In the genomic region with DNA sequence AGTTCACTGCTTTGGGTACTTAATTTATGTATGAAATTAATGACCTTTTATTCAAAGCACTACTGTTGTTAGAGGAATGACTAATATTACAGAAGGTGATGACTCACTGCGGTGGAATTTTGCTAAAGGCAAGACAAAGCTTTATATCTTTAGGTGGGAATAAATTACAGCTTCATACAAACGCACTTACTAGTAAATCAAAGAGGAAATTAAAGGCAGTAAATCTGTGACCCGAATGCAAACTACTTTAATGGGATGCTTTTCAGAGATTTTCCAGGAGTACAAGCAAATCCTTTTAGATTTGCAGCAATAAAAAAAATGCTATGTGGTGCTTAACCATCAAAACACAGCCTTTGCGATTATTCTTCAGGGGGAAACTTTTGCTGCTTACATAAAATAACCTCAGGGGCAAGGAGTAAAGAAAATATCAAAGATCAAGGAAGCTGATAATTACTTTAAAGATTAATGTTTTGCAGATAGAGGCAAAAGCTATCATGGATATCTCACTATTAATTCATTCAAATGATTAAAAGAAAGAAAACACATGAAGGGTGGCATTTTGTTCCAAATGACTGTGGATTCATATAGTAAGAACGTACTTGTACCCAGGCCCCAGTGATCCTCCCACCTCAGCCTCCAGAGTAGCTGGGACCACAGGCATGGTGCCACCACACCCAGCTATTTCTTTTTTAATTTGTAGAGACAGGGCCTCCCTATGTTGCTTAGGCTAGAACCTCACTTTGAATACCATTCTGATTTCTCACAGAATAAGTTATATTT, we compare ENCODE assay signal across 1 cellular context.
TF ChIP-seq lines count a peak whose summit lies in the region.

No MANE protein-coding gene starts in this region.

TF ChIP-seq in HEK293, 187 proteins besides CTCF, POLR2A, EP300 and RAD21 (continued from another document and continues in another):
- TF ChIP-seq, protein P1, sequence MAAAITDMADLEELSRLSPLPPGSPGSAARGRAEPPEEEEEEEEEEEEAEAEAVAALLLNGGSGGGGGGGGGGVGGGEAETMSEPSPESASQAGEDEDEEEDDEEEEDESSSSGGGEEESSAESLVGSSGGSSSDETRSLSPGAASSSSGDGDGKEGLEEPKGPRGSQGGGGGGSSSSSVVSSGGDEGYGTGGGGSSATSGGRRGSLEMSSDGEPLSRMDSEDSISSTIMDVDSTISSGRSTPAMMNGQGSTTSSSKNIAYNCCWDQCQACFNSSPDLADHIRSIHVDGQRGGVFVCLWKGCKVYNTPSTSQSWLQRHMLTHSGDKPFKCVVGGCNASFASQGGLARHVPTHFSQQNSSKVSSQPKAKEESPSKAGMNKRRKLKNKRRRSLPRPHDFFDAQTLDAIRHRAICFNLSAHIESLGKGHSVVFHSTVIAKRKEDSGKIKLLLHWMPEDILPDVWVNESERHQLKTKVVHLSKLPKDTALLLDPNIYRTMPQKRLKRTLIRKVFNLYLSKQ (tag by site-specific recombination; IDR thresholded peaks at IDR 0.05; ENCODE audit: borderline replicate concordance) = no peak
- TF ChIP-seq, protein P2, sequence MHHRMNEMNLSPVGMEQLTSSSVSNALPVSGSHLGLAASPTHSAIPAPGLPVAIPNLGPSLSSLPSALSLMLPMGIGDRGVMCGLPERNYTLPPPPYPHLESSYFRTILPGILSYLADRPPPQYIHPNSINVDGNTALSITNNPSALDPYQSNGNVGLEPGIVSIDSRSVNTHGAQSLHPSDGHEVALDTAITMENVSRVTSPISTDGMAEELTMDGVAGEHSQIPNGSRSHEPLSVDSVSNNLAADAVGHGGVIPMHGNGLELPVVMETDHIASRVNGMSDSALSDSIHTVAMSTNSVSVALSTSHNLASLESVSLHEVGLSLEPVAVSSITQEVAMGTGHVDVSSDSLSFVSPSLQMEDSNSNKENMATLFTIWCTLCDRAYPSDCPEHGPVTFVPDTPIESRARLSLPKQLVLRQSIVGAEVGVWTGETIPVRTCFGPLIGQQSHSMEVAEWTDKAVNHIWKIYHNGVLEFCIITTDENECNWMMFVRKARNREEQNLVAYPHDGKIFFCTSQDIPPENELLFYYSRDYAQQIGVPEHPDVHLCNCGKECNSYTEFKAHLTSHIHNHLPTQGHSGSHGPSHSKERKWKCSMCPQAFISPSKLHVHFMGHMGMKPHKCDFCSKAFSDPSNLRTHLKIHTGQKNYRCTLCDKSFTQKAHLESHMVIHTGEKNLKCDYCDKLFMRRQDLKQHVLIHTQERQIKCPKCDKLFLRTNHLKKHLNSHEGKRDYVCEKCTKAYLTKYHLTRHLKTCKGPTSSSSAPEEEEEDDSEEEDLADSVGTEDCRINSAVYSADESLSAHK (tag by site-specific recombination; IDR thresholded peaks at IDR 0.05) = peak; percentile 71; the same call in 1 of the 2 replicates
- TF ChIP-seq, protein P3, sequence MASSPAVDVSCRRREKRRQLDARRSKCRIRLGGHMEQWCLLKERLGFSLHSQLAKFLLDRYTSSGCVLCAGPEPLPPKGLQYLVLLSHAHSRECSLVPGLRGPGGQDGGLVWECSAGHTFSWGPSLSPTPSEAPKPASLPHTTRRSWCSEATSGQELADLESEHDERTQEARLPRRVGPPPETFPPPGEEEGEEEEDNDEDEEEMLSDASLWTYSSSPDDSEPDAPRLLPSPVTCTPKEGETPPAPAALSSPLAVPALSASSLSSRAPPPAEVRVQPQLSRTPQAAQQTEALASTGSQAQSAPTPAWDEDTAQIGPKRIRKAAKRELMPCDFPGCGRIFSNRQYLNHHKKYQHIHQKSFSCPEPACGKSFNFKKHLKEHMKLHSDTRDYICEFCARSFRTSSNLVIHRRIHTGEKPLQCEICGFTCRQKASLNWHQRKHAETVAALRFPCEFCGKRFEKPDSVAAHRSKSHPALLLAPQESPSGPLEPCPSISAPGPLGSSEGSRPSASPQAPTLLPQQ (tag by site-specific recombination; IDR thresholded peaks at IDR 0.05) = 0 out of 2 replicates have a peak, but pooled peaks have one; percentile 31
- no peak for TF ChIP-seq ZNF169 (tag by site-specific recombination; IDR thresholded peaks at IDR 0.05)
- TF ChIP-seq ZNF16 (tag by site-specific recombination; IDR thresholded peaks at IDR 0.05; ENCODE audit: low read depth) = no peak
- no peak for TF ChIP-seq ZNF423 (tag by site-specific recombination; IDR thresholded peaks at IDR 0.05)
- 0 out of 2 replicates have a peak, but pooled peaks have one; percentile 46 for TF ChIP-seq ZSCAN30 (tag by site-specific recombination; IDR thresholded peaks at IDR 0.05)
- TF ChIP-seq ZNF792 (tag by site-specific recombination; IDR thresholded peaks at IDR 0.05) = no peak
- TF ChIP-seq GFI1B (tag by site-specific recombination; IDR thresholded peaks at IDR 0.05) = peak; percentile 100
- no peak for TF ChIP-seq YY1 (tag by site-specific recombination; IDR thresholded peaks at IDR 0.05)
- TF ChIP-seq ZNF76 (tag by site-specific recombination; IDR thresholded peaks at IDR 0.05; ENCODE audit: borderline replicate concordance, low read depth) = no peak
- TF ChIP-seq ZNF292 (tag by site-specific recombination; IDR thresholded peaks at IDR 0.05; ENCODE audit: borderline replicate concordance, low read depth) = no peak
- TF ChIP-seq ZNF214 (tag by site-specific recombination; IDR thresholded peaks at IDR 0.05; ENCODE audit: borderline replicate concordance) = no peak
- TF ChIP-seq ZNF366 (tag by site-specific recombination; conservative IDR thresholded peaks at IDR 0.05) = peak; percentile 64; the same call in 1 of the 2 replicates
- no peak for TF ChIP-seq ZNF24 (tag by site-specific recombination; IDR thresholded peaks at IDR 0.05)
- TF ChIP-seq OSR2 (tag by site-specific recombination; IDR thresholded peaks at IDR 0.05) = peak; percentile 71
- no peak for TF ChIP-seq ZNF132 (tag by site-specific recombination; IDR thresholded peaks at IDR 0.05; ENCODE audit: borderline replicate concordance)
- TF ChIP-seq ZNF140 (tag by site-specific recombination; IDR thresholded peaks at IDR 0.05) = no peak
- TF ChIP-seq, protein P4, sequence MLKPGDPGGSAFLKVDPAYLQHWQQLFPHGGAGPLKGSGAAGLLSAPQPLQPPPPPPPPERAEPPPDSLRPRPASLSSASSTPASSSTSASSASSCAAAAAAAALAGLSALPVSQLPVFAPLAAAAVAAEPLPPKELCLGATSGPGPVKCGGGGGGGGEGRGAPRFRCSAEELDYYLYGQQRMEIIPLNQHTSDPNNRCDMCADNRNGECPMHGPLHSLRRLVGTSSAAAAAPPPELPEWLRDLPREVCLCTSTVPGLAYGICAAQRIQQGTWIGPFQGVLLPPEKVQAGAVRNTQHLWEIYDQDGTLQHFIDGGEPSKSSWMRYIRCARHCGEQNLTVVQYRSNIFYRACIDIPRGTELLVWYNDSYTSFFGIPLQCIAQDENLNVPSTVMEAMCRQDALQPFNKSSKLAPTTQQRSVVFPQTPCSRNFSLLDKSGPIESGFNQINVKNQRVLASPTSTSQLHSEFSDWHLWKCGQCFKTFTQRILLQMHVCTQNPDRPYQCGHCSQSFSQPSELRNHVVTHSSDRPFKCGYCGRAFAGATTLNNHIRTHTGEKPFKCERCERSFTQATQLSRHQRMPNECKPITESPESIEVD (tag by site-specific recombination; IDR thresholded peaks at IDR 0.05) = peak; percentile 99
- peak; percentile 83 for TF ChIP-seq BCL11A (tag by site-specific recombination; IDR thresholded peaks at IDR 0.05; ENCODE audit: low read depth)
- TF ChIP-seq GLI2 (tag by site-specific recombination; IDR thresholded peaks at IDR 0.05; ENCODE audit: borderline replicate concordance, low read depth) = peak; percentile 3; the same call in 1 of the 2 replicates
- no peak for TF ChIP-seq ZNF391 (tag by site-specific recombination; IDR thresholded peaks at IDR 0.05; ENCODE audit: borderline replicate concordance, low read depth)
- TF ChIP-seq ZNF114 (tag by site-specific recombination; IDR thresholded peaks at IDR 0.05) = no peak
- TF ChIP-seq, protein P5, sequence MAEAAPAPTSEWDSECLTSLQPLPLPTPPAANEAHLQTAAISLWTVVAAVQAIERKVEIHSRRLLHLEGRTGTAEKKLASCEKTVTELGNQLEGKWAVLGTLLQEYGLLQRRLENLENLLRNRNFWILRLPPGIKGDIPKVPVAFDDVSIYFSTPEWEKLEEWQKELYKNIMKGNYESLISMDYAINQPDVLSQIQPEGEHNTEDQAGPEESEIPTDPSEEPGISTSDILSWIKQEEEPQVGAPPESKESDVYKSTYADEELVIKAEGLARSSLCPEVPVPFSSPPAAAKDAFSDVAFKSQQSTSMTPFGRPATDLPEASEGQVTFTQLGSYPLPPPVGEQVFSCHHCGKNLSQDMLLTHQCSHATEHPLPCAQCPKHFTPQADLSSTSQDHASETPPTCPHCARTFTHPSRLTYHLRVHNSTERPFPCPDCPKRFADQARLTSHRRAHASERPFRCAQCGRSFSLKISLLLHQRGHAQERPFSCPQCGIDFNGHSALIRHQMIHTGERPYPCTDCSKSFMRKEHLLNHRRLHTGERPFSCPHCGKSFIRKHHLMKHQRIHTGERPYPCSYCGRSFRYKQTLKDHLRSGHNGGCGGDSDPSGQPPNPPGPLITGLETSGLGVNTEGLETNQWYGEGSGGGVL (tag by site-specific recombination; IDR thresholded peaks at IDR 0.05) = no peak
- peak; percentile 63; the same call in 1 of the 2 replicates for TF ChIP-seq TCF7L2 (IDR thresholded peaks at IDR 0.05; ENCODE audit: borderline replicate concordance, low read depth, low read length)
- no peak for TF ChIP-seq RBAK (tag by site-specific recombination; IDR thresholded peaks at IDR 0.05)
- peak; percentile 71 for TF ChIP-seq IKZF3 (tag by site-specific recombination; IDR thresholded peaks at IDR 0.05)
- TF ChIP-seq ELK4 (IDR thresholded peaks at IDR 0.05; ENCODE audit: borderline replicate concordance, low read depth, low read length) = no peak
- TF ChIP-seq SP3 (tag by site-specific recombination; IDR thresholded peaks at IDR 0.05) = no peak
- no peak for TF ChIP-seq ZNF266 (tag by site-specific recombination; IDR thresholded peaks at IDR 0.05; ENCODE audit: low read depth)
- no peak for TF ChIP-seq SCRT2 (tag by site-specific recombination; IDR thresholded peaks at IDR 0.05)
- TF ChIP-seq SP7 (tag by site-specific recombination; IDR thresholded peaks at IDR 0.05) = peak; percentile 83
- no peak for TF ChIP-seq ZNF350 (tag by site-specific recombination; IDR thresholded peaks at IDR 0.05)
- TF ChIP-seq ZNF23 (tag by site-specific recombination; IDR thresholded peaks at IDR 0.05; ENCODE audit: borderline replicate concordance) = no peak
- TF ChIP-seq, protein P6, sequence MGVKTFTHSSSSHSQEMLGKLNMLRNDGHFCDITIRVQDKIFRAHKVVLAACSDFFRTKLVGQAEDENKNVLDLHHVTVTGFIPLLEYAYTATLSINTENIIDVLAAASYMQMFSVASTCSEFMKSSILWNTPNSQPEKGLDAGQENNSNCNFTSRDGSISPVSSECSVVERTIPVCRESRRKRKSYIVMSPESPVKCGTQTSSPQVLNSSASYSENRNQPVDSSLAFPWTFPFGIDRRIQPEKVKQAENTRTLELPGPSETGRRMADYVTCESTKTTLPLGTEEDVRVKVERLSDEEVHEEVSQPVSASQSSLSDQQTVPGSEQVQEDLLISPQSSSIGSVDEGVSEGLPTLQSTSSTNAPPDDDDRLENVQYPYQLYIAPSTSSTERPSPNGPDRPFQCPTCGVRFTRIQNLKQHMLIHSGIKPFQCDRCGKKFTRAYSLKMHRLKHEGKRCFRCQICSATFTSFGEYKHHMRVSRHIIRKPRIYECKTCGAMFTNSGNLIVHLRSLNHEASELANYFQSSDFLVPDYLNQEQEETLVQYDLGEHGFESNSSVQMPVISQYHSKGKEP (tag by site-specific recombination; IDR thresholded peaks at IDR 0.05) = peak; percentile 74
- TF ChIP-seq ZSCAN5A (tag by site-specific recombination; IDR thresholded peaks at IDR 0.05) = no peak
- TF ChIP-seq, protein P7, sequence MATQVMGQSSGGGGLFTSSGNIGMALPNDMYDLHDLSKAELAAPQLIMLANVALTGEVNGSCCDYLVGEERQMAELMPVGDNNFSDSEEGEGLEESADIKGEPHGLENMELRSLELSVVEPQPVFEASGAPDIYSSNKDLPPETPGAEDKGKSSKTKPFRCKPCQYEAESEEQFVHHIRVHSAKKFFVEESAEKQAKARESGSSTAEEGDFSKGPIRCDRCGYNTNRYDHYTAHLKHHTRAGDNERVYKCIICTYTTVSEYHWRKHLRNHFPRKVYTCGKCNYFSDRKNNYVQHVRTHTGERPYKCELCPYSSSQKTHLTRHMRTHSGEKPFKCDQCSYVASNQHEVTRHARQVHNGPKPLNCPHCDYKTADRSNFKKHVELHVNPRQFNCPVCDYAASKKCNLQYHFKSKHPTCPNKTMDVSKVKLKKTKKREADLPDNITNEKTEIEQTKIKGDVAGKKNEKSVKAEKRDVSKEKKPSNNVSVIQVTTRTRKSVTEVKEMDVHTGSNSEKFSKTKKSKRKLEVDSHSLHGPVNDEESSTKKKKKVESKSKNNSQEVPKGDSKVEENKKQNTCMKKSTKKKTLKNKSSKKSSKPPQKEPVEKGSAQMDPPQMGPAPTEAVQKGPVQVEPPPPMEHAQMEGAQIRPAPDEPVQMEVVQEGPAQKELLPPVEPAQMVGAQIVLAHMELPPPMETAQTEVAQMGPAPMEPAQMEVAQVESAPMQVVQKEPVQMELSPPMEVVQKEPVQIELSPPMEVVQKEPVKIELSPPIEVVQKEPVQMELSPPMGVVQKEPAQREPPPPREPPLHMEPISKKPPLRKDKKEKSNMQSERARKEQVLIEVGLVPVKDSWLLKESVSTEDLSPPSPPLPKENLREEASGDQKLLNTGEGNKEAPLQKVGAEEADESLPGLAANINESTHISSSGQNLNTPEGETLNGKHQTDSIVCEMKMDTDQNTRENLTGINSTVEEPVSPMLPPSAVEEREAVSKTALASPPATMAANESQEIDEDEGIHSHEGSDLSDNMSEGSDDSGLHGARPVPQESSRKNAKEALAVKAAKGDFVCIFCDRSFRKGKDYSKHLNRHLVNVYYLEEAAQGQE (tag by site-specific recombination; IDR thresholded peaks at IDR 0.05) = no peak
